9 cellular contexts compared by ENCODE assay signal in the genomic region with DNA sequence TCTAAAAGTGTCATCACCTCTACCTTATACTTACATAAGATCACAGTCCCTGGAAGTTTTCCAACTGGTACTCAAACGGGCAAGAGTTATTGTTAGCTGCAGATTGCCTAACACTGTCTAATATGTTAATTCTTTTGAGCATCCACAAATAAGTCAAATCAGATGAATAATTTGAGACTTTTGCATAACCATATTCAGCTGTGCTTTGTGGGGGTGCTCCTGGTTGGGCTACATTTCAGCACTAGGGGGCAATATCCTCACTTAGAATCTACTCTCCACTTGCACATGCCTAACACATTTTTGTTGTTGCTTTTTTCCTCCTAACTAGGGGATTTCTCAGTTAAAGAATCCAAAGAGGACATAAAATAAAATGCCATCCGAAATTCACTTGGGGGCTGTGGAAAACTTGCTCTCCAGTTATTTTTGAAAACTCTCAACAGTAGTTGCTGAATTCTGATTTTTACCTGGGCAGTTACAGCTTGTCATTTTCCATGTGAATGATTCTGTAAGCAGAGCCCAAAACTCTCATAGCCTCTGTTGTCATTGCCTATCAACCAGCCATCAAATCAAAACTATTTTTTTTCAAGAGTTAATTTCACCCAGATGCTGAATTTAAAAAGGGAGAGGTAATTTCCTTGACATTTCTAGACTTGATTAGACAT.
DNase-seq lines count a peak whose midpoint lies in the region; ATAC-seq and TF ChIP-seq lines count a peak whose summit lies in the region.
"Had no signal": no experiment of that assay in that cellular context is flagged by ENCODE, and none has a peak within 500 bp of the region (broad histone marks: within the 10 kb centered on the region; RNA-seq: fewer than 3 reads in every experiment).

No MANE protein-coding gene starts in this region.

- H3K36me3 Mint-ChIP-seq in T-cell (no peaks in the 10 kb centered on the region), endodermal cell (ENCODE audit: low read depth) (no peaks in the 10 kb centered on the region)
- no peaks in the 10 kb centered on the region for H3K36me3 Mint-ChIP-seq in naive thymus-derived CD4-positive, alpha-beta T cell

- no peaks in the 10 kb centered on the region for H4K20me1 ChIP-seq in HCT116 (ENCODE audit: insufficient read depth)

- peak; percentile 96 for ATAC-seq in HCT116
- ATAC-seq in T-cell (replicated peaks in 1 of 4), result peak in 3 of 4 experiments; percentile 45 to 53 (median 49)
- ATAC-seq in naive thymus-derived CD4-positive, alpha-beta T cell, result peak; percentile 74
- ATAC-seq in GM21825 (IDR thresholded peaks at IDR 0.05; ENCODE audit: unreplicated experiment), result no peak

- H3K4me3 Mint-ChIP-seq in T-cell (no peak overlapping the region), endodermal cell (no peak overlapping the region)
- no peak overlapping the region for H3K4me3 Mint-ChIP-seq in naive thymus-derived CD4-positive, alpha-beta T cell

- no peak overlapping the region for H3K27ac Mint-ChIP-seq in T-cell
- H3K27ac Mint-ChIP-seq in endodermal cell, result no peak overlapping the region
- no peak overlapping the region for H3K27ac Mint-ChIP-seq in naive thymus-derived CD4-positive, alpha-beta T cell

- WGBS in endodermal cell (ENCODE audit: insufficient coverage in 1 of 2, insufficient read length in 1 of 2), 2 experiments, result 25 to 29% methylated on average over 2 of the region's 2 CpGs

- H3K4me1 ChIP-seq in HCT116 (ENCODE audit: control insufficient read depth in 1 of 2, insufficient read depth in 2 of 2, low read length in 2 of 2), result peaks cover 0 to 4% of the 10 kb centered on the region in 2 experiments; a peak in 1 of 4 replicates
- H3K4me1 ChIP-seq in endodermal cell (ENCODE audit: control insufficient read depth, insufficient read depth, low read length), result no peaks in the 10 kb centered on the region
- no peaks in the 10 kb centered on the region for H3K4me1 ChIP-seq in naive thymus-derived CD4-positive, alpha-beta T cell (ENCODE audit: control insufficient read depth in 2 of 2, insufficient read depth in 2 of 2, low read length in 2 of 2)

- BruUV-seq in HCT116 (replicated peaks; lab: Mats Ljungman, UMichigan), result no TSS peak

- H3K9me3 ChIP-seq in HCT116 (ENCODE audit: control insufficient read depth in 1 of 2, insufficient read depth in 1 of 2, low read depth in 1 of 2, low read length in 2 of 2) (no peaks in the 10 kb centered on the region), endodermal cell (ENCODE audit: control insufficient read depth, low read length) (no peaks in the 10 kb centered on the region)
- H3K9me3 ChIP-seq in naive thymus-derived CD4-positive, alpha-beta T cell (ENCODE audit: control insufficient read depth in 2 of 3, low read length in 3 of 3), result no peaks in the 10 kb centered on the region

- DNase-seq in AG08395 (ENCODE audit: low spot score) (peak; percentile 67), GM10248 (ENCODE audit: extremely low spot score) (peak; percentile 57), HCT116 (ENCODE audit: low read depth, low spot score) (peak; percentile 42), M059J (ENCODE audit: low read depth) (peak; percentile 49), T-cell (peak in 15 of 34 experiments; percentile 1 to 14 (median 4)), endodermal cell (peak; percentile 67)
- DNase-seq in naive thymus-derived CD4-positive, alpha-beta T cell, result peak in 5 of 9 donors; percentile 14 to 32 (median 19)

- peak; percentile 74 for TF ChIP-seq CTCF in GM10248 (IDR thresholded peaks at IDR 0.05; ENCODE audit: control extremely low read depth, extremely low read depth, low read depth, missing control alignments)
- peak; percentile 62 to 91 (median 80); a peak in 5 of 6 replicates for TF ChIP-seq CTCF in HCT116 (IDR thresholded peaks at IDR 0.05 in 2 of 3, conservative IDR thresholded peaks at IDR 0.05 in 1 of 3; ENCODE audit: borderline replicate concordance in 1 of 3, insufficient read depth in 1 of 3, low read depth in 2 of 3, low read length in 2 of 3)
- peak; percentile 88 for TF ChIP-seq CTCF in endodermal cell (conservative IDR thresholded peaks at IDR 0.05)

- H3K4me2 ChIP-seq in HCT116 (ENCODE audit: low read length), result no peak overlapping the region

- H3K9ac ChIP-seq in HCT116 (ENCODE audit: low read length), result no peak overlapping the region
- no peak overlapping the region for H3K9ac ChIP-seq in endodermal cell (ENCODE audit: extremely low read depth, low read length, poor library complexity, severe bottlenecking)

- H3K27ac ChIP-seq in HCT116 (ENCODE audit: low read depth, low read length) (no peak overlapping the region), endodermal cell (ENCODE audit: low read depth, low read length) (no peak overlapping the region)
- no peak overlapping the region for H3K27ac ChIP-seq in naive thymus-derived CD4-positive, alpha-beta T cell (ENCODE audit: low read depth, low read length)
- H3K27ac ChIP-seq: skin epidermis had no signal

- H3K4me3 ChIP-seq in HCT116 (replicated peaks in 1 of 2; ENCODE audit: low read depth in 1 of 2, low read length in 2 of 2) (no peak overlapping the region), endodermal cell (ENCODE audit: low read length) (no peak overlapping the region)
- no peak overlapping the region for H3K4me3 ChIP-seq in naive thymus-derived CD4-positive, alpha-beta T cell (ENCODE audit: low read length)
- H3K4me3 ChIP-seq: skin epidermis had no signal

- H2AFZ ChIP-seq in HCT116 (ENCODE audit: low read depth, low read length, poor library complexity, severe bottlenecking), result peak overlapping the region; percentile 59

- H3K4me1 Mint-ChIP-seq in T-cell (no peaks in the 10 kb centered on the region), endodermal cell (no peaks in the 10 kb centered on the region)
- H3K4me1 Mint-ChIP-seq in naive thymus-derived CD4-positive, alpha-beta T cell, result no peaks in the 10 kb centered on the region

- intact Hi-C loops in HCT116 (cut with micrococcal nuclease), result loop anchor here (1.0 to 5.0 kb wide), 3 partner anchors 148 to 729 kb away; no protein-coding TSS in a partner anchor
- intact Hi-C loops in naive thymus-derived CD4-positive, alpha-beta T cell (cut with micrococcal nuclease), result loop anchor here (1.0 to 5.0 kb wide), 4 partner anchors 148 to 489 kb away; no protein-coding TSS in a partner anchor

- H3K9me3 Mint-ChIP-seq in T-cell, result no peaks in the 10 kb centered on the region
- no peaks in the 10 kb centered on the region for H3K9me3 Mint-ChIP-seq in endodermal cell
- H3K9me3 Mint-ChIP-seq in naive thymus-derived CD4-positive, alpha-beta T cell, result peaks cover 0 to 1% (median 0%) of the 10 kb centered on the region in 11 donors

- RAD21 ChIA-PET in HCT116 (lab: Charles Lee; ENCODE audit: low non-redundant PET in 1 of 2, low total read pairs in 2 of 2, uncharacterized antibody in 2 of 2, unreplicated experiment in 2 of 2), result interaction anchor here in 1 of 2 experiments (1.1 kb wide), 1 partner anchor 149 kb away, joined by 3 read pairs; no protein-coding TSS in a partner anchor

- H3K27me3 ChIP-seq in HCT116 (ENCODE audit: insufficient read depth, low read length) (no peaks in the 10 kb centered on the region), endodermal cell (ENCODE audit: control insufficient read depth, insufficient read depth, low read length, poor library complexity, severe bottlenecking) (no peaks in the 10 kb centered on the region)
- H3K27me3 ChIP-seq in naive thymus-derived CD4-positive, alpha-beta T cell (ENCODE audit: control insufficient read depth in 2 of 2, insufficient read depth in 2 of 2, low read length in 2 of 2), result peaks cover 0 to 4% of the 10 kb centered on the region in 2 donors

- no peaks in the 10 kb centered on the region for H3K79me2 ChIP-seq in HCT116 (ENCODE audit: insufficient read depth, low read length)

- H3K9me2 ChIP-seq in HCT116 (ENCODE audit: insufficient read depth), result no peaks in the 10 kb centered on the region

- peak; percentile 93 for TF ChIP-seq RAD21 in HCT116 (IDR thresholded peaks at IDR 0.05; ENCODE audit: low read depth)

- H3K36me3 ChIP-seq in HCT116 (ENCODE audit: control insufficient read depth in 1 of 2, insufficient read depth in 2 of 2, low read length in 2 of 2) (no peaks in the 10 kb centered on the region), endodermal cell (ENCODE audit: control insufficient read depth, insufficient read depth, low read length) (no peaks in the 10 kb centered on the region)
- H3K36me3 ChIP-seq in naive thymus-derived CD4-positive, alpha-beta T cell (ENCODE audit: control insufficient read depth in 2 of 3, insufficient read depth in 3 of 3, low read length in 3 of 3), result no peaks in the 10 kb centered on the region

- POLR2A ChIA-PET in GM10248 (lab: Yijun Ruan, JAX), result no interaction called here
- POLR2A ChIA-PET in HCT116 (lab: Charles Lee), result interaction anchor here (0.9 kb wide), 1 partner anchor 476 kb away, joined by 3 read pairs; no protein-coding TSS in a partner anchor
- POLR2A ChIA-PET in T-cell (lab: Charles Lee), result no interaction called here
- POLR2A ChIA-PET in naive thymus-derived CD4-positive, alpha-beta T cell (lab: Charles Lee), result interaction anchor here (0.6 kb wide), 1 partner anchor 745 kb away, joined by 5 read pairs; no protein-coding TSS in a partner anchor

- peaks cover 3% of the 10 kb centered on the region in 2 donors for H3K27me3 Mint-ChIP-seq in T-cell
- no peaks in the 10 kb centered on the region for H3K27me3 Mint-ChIP-seq in endodermal cell (ENCODE audit: insufficient read depth)
- peaks cover 0 to 20% (median 13%) of the 10 kb centered on the region in 5 donors for H3K27me3 Mint-ChIP-seq in naive thymus-derived CD4-positive, alpha-beta T cell

- CTCF ChIA-PET in GM10248 (lab: Yijun Ruan, JAX), result interaction anchor here (0.6 to 2.5 kb wide), 25 partner anchors 8 to 970 kb away, joined by 3 to 35 read pairs (median 4); partner anchors contain the start of gene PGGT1B
- CTCF ChIA-PET in HCT116 (lab: Charles Lee), result interaction anchor here (0.8 to 1.9 kb wide), 13 partner anchors 8 to 1486 kb away, joined by 3 to 12 read pairs (median 5); partner anchors contain the start of gene CCDC112
- CTCF ChIA-PET in T-cell (lab: Charles Lee), result interaction anchor here (0.6 to 1.6 kb wide), 7 partner anchors 9 to 1544 kb away, joined by 3 to 9 read pairs (median 4); no protein-coding TSS in a partner anchor
- CTCF ChIA-PET in naive thymus-derived CD4-positive, alpha-beta T cell (lab: Charles Lee), result interaction anchor here (1.1 kb wide), 1 partner anchor 147 kb away, joined by 4 read pairs; no protein-coding TSS in a partner anchor

- no peak for TF ChIP-seq POLR2A in HCT116 (IDR thresholded peaks at IDR 0.05; ENCODE audit: borderline replicate concordance, extremely low read depth, insufficient read depth, insufficient read length)

TF ChIP-seq in HCT116, 20 proteins besides CTCF, POLR2A, EP300 and RAD21 (continues in another document):
- TF ChIP-seq FOSL1 (IDR thresholded peaks at IDR 0.05; ENCODE audit: low read depth), result no peak
- TF ChIP-seq CEBPB (IDR thresholded peaks at IDR 0.05; ENCODE audit: low read depth), result peak; percentile 23; the same call in 1 of the 2 replicates
- peak; percentile 30; the same call in 1 of the 2 replicates for TF ChIP-seq CBX3 (IDR thresholded peaks at IDR 0.05; ENCODE audit: low read depth)
- no peak for TF ChIP-seq ZNF274 (IDR thresholded peaks at IDR 0.05; ENCODE audit: low read depth, low read length)
- no peak for TF ChIP-seq ATF3 (IDR thresholded peaks at IDR 0.05)

Comparison
In these comparisons a context has a peak if more than half of its experiments do, and no peak if none do; other contexts are left out.
1. POLR2A ChIA-PET loops: an anchor here in HCT116 (0.9 kb wide) and naive thymus-derived CD4-positive, alpha-beta T cell (0.6 kb wide); none called in GM10248 and T-cell.